Comparison of ENCODE assay signal across 24 cellular contexts in genomic region chr7:141001122-141001521, GRCh38.
"Had no signal": no experiment of that assay in that cellular context is flagged by ENCODE, and none has a peak within 500 bp of the region (broad histone marks: within the 10 kb centered on the region; RNA-seq: fewer than 3 reads in every experiment).

No MANE protein-coding gene starts in this region.

- H3K9me3 ChIP-seq: adrenal gland, ascending aorta, left ventricle myocardium inferior, psoas muscle, tibial artery had no signal

- H3K27ac ChIP-seq: adrenal gland, ascending aorta, brain microvascular endothelial cell, left ventricle myocardium inferior, psoas muscle, tibial artery had no signal

- H3K4me1 ChIP-seq: adrenal gland, ascending aorta, left ventricle myocardium inferior, psoas muscle, tibial artery had no signal

- H3K4me1 Mint-ChIP-seq: activated T-helper 17 cell treated with anti-CD3 and anti-CD28 coated beads, Interleukin-2, amount 50 U/mL, for 72 hours; mesothelial cell of epicardium; stimulated activated effector memory CD8-positive, alpha-beta T cell treated with anti-CD3 and anti-CD28 coated beads, Interleukin-12 subunit alpha, Interleukin-12 subunit beta, amount 100 ng/mL, for 72 hours; WTC11 had no signal

- ATAC-seq: activated T-helper 17 cell treated with anti-CD3 and anti-CD28 coated beads, Interleukin-2, amount 50 U/mL, for 72 hours; naive thymus-derived CD8-positive, alpha-beta T cell; psoas muscle; right cardiac atrium; stimulated activated effector memory CD8-positive, alpha-beta T cell treated with anti-CD3 and anti-CD28 coated beads, Interleukin-12 subunit alpha, Interleukin-12 subunit beta, amount 100 ng/mL, for 72 hours; stimulated activated naive CD8-positive, alpha-beta T cell treated with anti-CD3 and anti-CD28 coated beads, Interleukin-15, amount 100 ng/mL, for 72 hours; WTC11 had no signal

- H3K36me3 ChIP-seq: adrenal gland, brain microvascular endothelial cell had no signal

- H3K4me3 Mint-ChIP-seq: activated naive CD8-positive, alpha-beta T cell; activated T-cell treated with anti-CD3 and anti-CD28 coated beads, Interleukin-2, amount 50 U/mL, for 24 hours; activated T-helper 17 cell treated with anti-CD3 and anti-CD28 coated beads, Interleukin-2, amount 50 U/mL, for 72 hours; mesothelial cell of epicardium; naive thymus-derived CD8-positive, alpha-beta T cell; stimulated activated effector memory CD8-positive, alpha-beta T cell treated with anti-CD3 and anti-CD28 coated beads, Interleukin-12 subunit alpha, Interleukin-12 subunit beta, amount 100 ng/mL, for 72 hours; stimulated activated naive CD8-positive, alpha-beta T cell treated with anti-CD3 and anti-CD28 coated beads, Interleukin-15, amount 100 ng/mL, for 72 hours; WTC11 had no signal

- H3K27me3 Mint-ChIP-seq: activated naive CD8-positive, alpha-beta T cell; activated T-cell treated with anti-CD3 and anti-CD28 coated beads, Interleukin-2, amount 50 U/mL, for 24 hours had no signal

- DNase-seq: activated T-cell treated with anti-CD3 and anti-CD28 coated beads, Interleukin-2, amount 50 U/mL, for 24 hours; adrenal gland; brain microvascular endothelial cell; caudate nucleus; dermis blood vessel endothelial cell; effector CD8-positive, alpha-beta T cell; erythroblast; foreskin fibroblast; kidney; left ventricle myocardium inferior; mammary epithelial cell; naive thymus-derived CD8-positive, alpha-beta T cell; psoas muscle; right cardiac atrium; stimulated activated CD4-positive, alpha-beta T cell treated with anti-CD3 and anti-CD28 coated beads, Interleukin-12 subunit alpha, Interleukin-12 subunit beta, amount 100 ng/mL, for 4 hours; stimulated activated naive CD8-positive, alpha-beta T cell treated with anti-CD3 and anti-CD28 coated beads, Interleukin-15, amount 100 ng/mL, for 72 hours; T-helper 9 cell; tibial artery had no signal

- H3K4me3 ChIP-seq: adrenal gland, ascending aorta, left ventricle myocardium inferior, psoas muscle, tibial artery had no signal

- H3K9me3 Mint-ChIP-seq: activated T-cell treated with anti-CD3 and anti-CD28 coated beads, Interleukin-2, amount 50 U/mL, for 24 hours; activated T-helper 17 cell treated with anti-CD3 and anti-CD28 coated beads, Interleukin-2, amount 50 U/mL, for 72 hours; mesothelial cell of epicardium; naive thymus-derived CD8-positive, alpha-beta T cell; stimulated activated effector memory CD8-positive, alpha-beta T cell treated with anti-CD3 and anti-CD28 coated beads, Interleukin-12 subunit alpha, Interleukin-12 subunit beta, amount 100 ng/mL, for 72 hours; stimulated activated naive CD8-positive, alpha-beta T cell treated with anti-CD3 and anti-CD28 coated beads, Interleukin-15, amount 100 ng/mL, for 72 hours had no signal

- H3K36me3 Mint-ChIP-seq: activated naive CD8-positive, alpha-beta T cell had no signal

- H3K27me3 ChIP-seq: adrenal gland, ascending aorta, brain microvascular endothelial cell, tibial artery had no signal

- H3K27ac Mint-ChIP-seq: activated naive CD8-positive, alpha-beta T cell; activated T-cell treated with anti-CD3 and anti-CD28 coated beads, Interleukin-2, amount 50 U/mL, for 24 hours; activated T-helper 17 cell treated with anti-CD3 and anti-CD28 coated beads, Interleukin-2, amount 50 U/mL, for 72 hours; mesothelial cell of epicardium; naive thymus-derived CD8-positive, alpha-beta T cell; stimulated activated naive CD8-positive, alpha-beta T cell treated with anti-CD3 and anti-CD28 coated beads, Interleukin-15, amount 100 ng/mL, for 72 hours; WTC11 had no signal
